8 cellular contexts compared by ENCODE assay signal in genomic region chr3:57756528-57757401, GRCh38. TPM values are rescaled to one million over a fixed set of nuclear protein-coding genes. Genes with fewer than 3 reads are reported as not detected.
A peak's percentile ranks its signal among the peaks of the same experiment; 100 is the strongest.
DNase-seq lines count a peak whose midpoint lies in the region; ATAC-seq and TF ChIP-seq lines count a peak whose summit lies in the region.

No MANE protein-coding gene starts in this region.

- no peak for TF ChIP-seq CTCF in GM12875 (IDR thresholded peaks at IDR 0.05; ENCODE audit: borderline replicate concordance, insufficient read depth, low read depth, low read length)
- no peak for TF ChIP-seq CTCF in fibroblast of mammary gland (conservative IDR thresholded peaks at IDR 0.05; ENCODE audit: control insufficient read depth, insufficient read depth, low read depth, low read length)
- no peak for TF ChIP-seq CTCF in natural killer cell (IDR thresholded peaks at IDR 0.05)

- peak overlapping the region; percentile 47 for H3K27ac ChIP-seq in temporal lobe (ENCODE audit: low read depth, low read length)

- H3K36me3 Mint-ChIP-seq in activated T-helper 1 cell treated with anti-CD3 and anti-CD28 coated beads, Interleukin-12 subunit alpha, Interleukin-12 subunit beta, Interleukin-2, Interleukin-4 antibody, amounts not matched to agents 30 ng/mL and 10 ng/mL and 1 ng/mL, durations not matched to agents 14 hours and 24 hours and 36 hours (ENCODE audit: low read depth) = peaks cover 26% of the 10 kb centered on the region
- no peaks in the 10 kb centered on the region for H3K36me3 Mint-ChIP-seq in natural killer cell

- peak overlapping the region; percentile 98 for H3K4me3 Mint-ChIP-seq in activated T-helper 1 cell treated with anti-CD3 and anti-CD28 coated beads, Interleukin-12 subunit alpha, Interleukin-12 subunit beta, Interleukin-2, Interleukin-4 antibody, amounts not matched to agents 30 ng/mL and 10 ng/mL and 1 ng/mL, durations not matched to agents 14 hours and 24 hours and 36 hours
- peak overlapping the region; percentile 97 for H3K4me3 Mint-ChIP-seq in natural killer cell

- intact Hi-C loops in activated T-helper 1 cell treated with anti-CD3 and anti-CD28 coated beads, Interleukin-12 subunit alpha, Interleukin-12 subunit beta, Interleukin-2, Interleukin-4 antibody, amounts not matched to agents 30 ng/mL and 10 ng/mL and 1 ng/mL, durations not matched to agents 14 hours and 24 hours and 36 hours (cut with micrococcal nuclease) = loop anchor here (1.0 to 5.0 kb wide), 9 partner anchors 32 to 527 kb away; partner anchors contain the start of genes ARF4, DENND6A and PDE12
- intact Hi-C loops in natural killer cell (cut with micrococcal nuclease) = loop anchor here (1.0 to 2.0 kb wide), 4 partner anchors 63 to 200 kb away; partner anchors contain the start of genes ARF4, DENND6A and PDE12

- DNase-seq in NCI-H69 (lab: John Stamatoyannopoulos, UW) (peak; percentile 41), fibroblast of mammary gland (ENCODE audit: low read depth) (peak; percentile 78), natural killer cell (peak; percentile 37)
- peak; percentile 24 for DNase-seq in activated T-helper 1 cell treated with anti-CD3 and anti-CD28 coated beads, Interleukin-12 subunit alpha, Interleukin-12 subunit beta, Interleukin-2, Interleukin-4 antibody, amounts not matched to agents 30 ng/mL and 10 ng/mL and 1 ng/mL, durations not matched to agents 14 hours and 24 hours and 36 hours (ENCODE audit: low spot score)

- ATAC-seq in HG02588 (IDR thresholded peaks at IDR 0.05; ENCODE audit: unreplicated experiment) (peak; percentile 24), natural killer cell (peak; percentile 5 to 11 (median 7)), GM18519 (IDR thresholded peaks at IDR 0.05; ENCODE audit: low FRiP score, unreplicated experiment) (no peak)

- peaks cover 6% of the 10 kb centered on the region for H3K27me3 Mint-ChIP-seq in activated T-helper 1 cell treated with anti-CD3 and anti-CD28 coated beads, Interleukin-12 subunit alpha, Interleukin-12 subunit beta, Interleukin-2, Interleukin-4 antibody, amounts not matched to agents 30 ng/mL and 10 ng/mL and 1 ng/mL, durations not matched to agents 14 hours and 24 hours and 36 hours (ENCODE audit: insufficient read depth)
- no peaks in the 10 kb centered on the region for H3K27me3 Mint-ChIP-seq in natural killer cell (ENCODE audit: low read depth in 2 of 2)

- H3K4me3 ChIP-seq in GM12875 (ENCODE audit: low read depth, low read length) (peak overlapping the region; percentile 97), fibroblast of mammary gland (ENCODE audit: control insufficient read depth, low read depth, low read length) (peak overlapping the region; percentile 67)

- peak overlapping the region; percentile 97 for H3K27ac Mint-ChIP-seq in activated T-helper 1 cell treated with anti-CD3 and anti-CD28 coated beads, Interleukin-12 subunit alpha, Interleukin-12 subunit beta, Interleukin-2, Interleukin-4 antibody, amounts not matched to agents 30 ng/mL and 10 ng/mL and 1 ng/mL, durations not matched to agents 14 hours and 24 hours and 36 hours
- peak overlapping the region; percentile 89 to 91 for H3K27ac Mint-ChIP-seq in natural killer cell

- H3K4me1 Mint-ChIP-seq in activated T-helper 1 cell treated with anti-CD3 and anti-CD28 coated beads, Interleukin-12 subunit alpha, Interleukin-12 subunit beta, Interleukin-2, Interleukin-4 antibody, amounts not matched to agents 30 ng/mL and 10 ng/mL and 1 ng/mL, durations not matched to agents 14 hours and 24 hours and 36 hours (ENCODE audit: low read depth) = peaks cover 39% of the 10 kb centered on the region
- H3K4me1 Mint-ChIP-seq in natural killer cell = peaks cover 27 to 28% of the 10 kb centered on the region in 2 donors

- no peaks in the 10 kb centered on the region for H3K9me3 Mint-ChIP-seq in activated T-helper 1 cell treated with anti-CD3 and anti-CD28 coated beads, Interleukin-12 subunit alpha, Interleukin-12 subunit beta, Interleukin-2, Interleukin-4 antibody, amounts not matched to agents 30 ng/mL and 10 ng/mL and 1 ng/mL, durations not matched to agents 14 hours and 24 hours and 36 hours
- H3K9me3 Mint-ChIP-seq in natural killer cell = no peaks in the 10 kb centered on the region

RNA-seq across cellular contexts. Expression of gene SLMAP, which starts 0.7 kb away (rescaled TPM):
- total RNA-seq in activated T-helper 1 cell treated with anti-CD3 and anti-CD28 coated beads, Interleukin-12 subunit alpha, Interleukin-12 subunit beta, Interleukin-2, Interleukin-4 antibody, amounts not matched to agents 30 ng/mL and 10 ng/mL and 1 ng/mL, durations not matched to agents 14 hours and 24 hours and 36 hours = 60.3 and 64.0 TPM in 2 replicates
- total RNA-seq in natural killer cell (10 to 100 TPM; 79.4 to 98.6 (median 89.0) TPM), temporal lobe (39.8 TPM)

Comparison
In these comparisons a context has a peak if more than half of its experiments do, and no peak if none do; other contexts are left out.
1. DNase-seq: peak in every context shown above with its lines; median percentile 78 in fibroblast of mammary gland; 41 in NCI-H69; 37 in natural killer cell; 24 in activated T-helper 1 cell treated with anti-CD3 and anti-CD28 coated beads, Interleukin-12 subunit alpha, Interleukin-12 subunit beta, Interleukin-2, Interleukin-4 antibody, amounts not matched to agents 30 ng/mL and 10 ng/mL and 1 ng/mL, durations not matched to agents 14 hours and 24 hours and 36 hours.